ENCODE assay signal across 13 cellular contexts in genomic region chr2:108605947-108606346, GRCh38.
DNase-seq lines count a peak whose midpoint lies in the region; ATAC-seq and TF ChIP-seq lines count a peak whose summit lies in the region.
"Had no signal": no experiment of that assay in that cellular context is flagged by ENCODE, and none has a peak within 500 bp of the region (broad histone marks: within the 10 kb centered on the region; RNA-seq: fewer than 3 reads in every experiment).

No MANE protein-coding gene starts in this region.

- no peak for TF ChIP-seq EP300 in ovary (IDR thresholded peaks at IDR 0.05)

- H3K27me3 ChIP-seq in ovary = no peaks in the 10 kb centered on the region
- H3K27me3 ChIP-seq: hepatocyte had no signal

- TF ChIP-seq POLR2A in ovary (IDR thresholded peaks at IDR 0.05) = no peak

- no peak overlapping the region for H3K4me3 Mint-ChIP-seq in activated CD4-positive, alpha-beta T cell treated with anti-CD3 and anti-CD28 coated beads, Interleukin-2, amount 10 ng/mL, durations not matched to agents 24 days and 14 days
- no peak overlapping the region for H3K4me3 Mint-ChIP-seq in stimulated activated memory B cell treated with anti-CD40 and anti-IgM and Interleukin-4, amounts not matched to agents 10 μg/mL and 1 μg/mL and 100 μg/mL, for 72 hours

- H3K27ac ChIP-seq in ovary = no peak overlapping the region
- H3K27ac ChIP-seq: A549, hepatocyte had no signal

- no peak for TF ChIP-seq CTCF in ovary (IDR thresholded peaks at IDR 0.05)

- intact Hi-C loops in activated CD4-positive, alpha-beta T cell treated with anti-CD3 and anti-CD28 coated beads, Interleukin-2, amount 10 ng/mL, durations not matched to agents 24 days and 14 days (cut with micrococcal nuclease) = no loop called here
- intact Hi-C loops in left ventricle myocardium superior (cut with micrococcal nuclease) (no loop called here), ovary (cut with DNase I) (no loop called here)

- no peak for DNase-seq in activated CD4-positive, alpha-beta T cell treated with anti-CD3 and anti-CD28 coated beads, Interleukin-2, amount 10 ng/mL, durations not matched to agents 24 days and 14 days
- no peak for DNase-seq in activated CD4-positive, alpha-beta T cell treated with anti-CD3 and anti-CD28 coated beads for 4 hours
- no peak for DNase-seq in left ventricle myocardium superior
- no peak for DNase-seq in ovary
- DNase-seq in OCI-M1 (lab: John Stamatoyannopoulos, UW) = no peak
- DNase-seq: effector memory CD4-positive, alpha-beta T cell; NCI-H1105 treated with DMSO at 0.1 percent for 48 hours; stimulated activated naive CD4-positive, alpha-beta T cell had no signal

- H3K27ac Mint-ChIP-seq in activated CD4-positive, alpha-beta T cell treated with anti-CD3 and anti-CD28 coated beads, Interleukin-2, amount 10 ng/mL, durations not matched to agents 24 days and 14 days = peak overlapping the region; percentile 21
- H3K27ac Mint-ChIP-seq in stimulated activated memory B cell treated with anti-CD40 and anti-IgM and Interleukin-4, amounts not matched to agents 10 μg/mL and 1 μg/mL and 100 μg/mL, for 72 hours = no peak overlapping the region

- H3K36me3 Mint-ChIP-seq in activated CD4-positive, alpha-beta T cell treated with anti-CD3 and anti-CD28 coated beads, Interleukin-2, amount 10 ng/mL, durations not matched to agents 24 days and 14 days (ENCODE audit: low read depth) = peaks cover 7% of the 10 kb centered on the region
- H3K36me3 Mint-ChIP-seq in stimulated activated memory B cell treated with anti-CD40 and anti-IgM and Interleukin-4, amounts not matched to agents 10 μg/mL and 1 μg/mL and 100 μg/mL, for 72 hours = peaks cover 19% of the 10 kb centered on the region

- H3K4me3 ChIP-seq in ovary = no peak overlapping the region
- H3K4me3 ChIP-seq: A549, hepatocyte had no signal

- peaks cover 3% of the 10 kb centered on the region for H3K4me1 ChIP-seq in ovary (ENCODE audit: insufficient read depth)
- H3K4me1 ChIP-seq: A549 had no signal

- no peaks in the 10 kb centered on the region for H3K27me3 Mint-ChIP-seq in activated CD4-positive, alpha-beta T cell treated with anti-CD3 and anti-CD28 coated beads, Interleukin-2, amount 10 ng/mL, durations not matched to agents 24 days and 14 days
- no peaks in the 10 kb centered on the region for H3K27me3 Mint-ChIP-seq in stimulated activated memory B cell treated with anti-CD40 and anti-IgM and Interleukin-4, amounts not matched to agents 10 μg/mL and 1 μg/mL and 100 μg/mL, for 72 hours

- 95 to 99% (median 95%) methylated on average over 3 of the region's 3 CpGs for WGBS in ovary, 3 donors

- ATAC-seq in GM21526 (IDR thresholded peaks at IDR 0.05; ENCODE audit: low FRiP score, unreplicated experiment) = peak; percentile 50
- peak; percentile 57 for ATAC-seq in HG03139 (IDR thresholded peaks at IDR 0.05; ENCODE audit: unreplicated experiment)
- peak; percentile 33 for ATAC-seq in left ventricle myocardium superior
- ATAC-seq in stimulated activated memory B cell treated with anti-CD40 and anti-IgM and Interleukin-4, amounts not matched to agents 10 μg/mL and 1 μg/mL and 100 μg/mL, for 72 hours = no peak
- ATAC-seq: A549 had no signal

- no peaks in the 10 kb centered on the region for H3K9me3 Mint-ChIP-seq in activated CD4-positive, alpha-beta T cell treated with anti-CD3 and anti-CD28 coated beads, Interleukin-2, amount 10 ng/mL, durations not matched to agents 24 days and 14 days
- no peaks in the 10 kb centered on the region for H3K9me3 Mint-ChIP-seq in stimulated activated memory B cell treated with anti-CD40 and anti-IgM and Interleukin-4, amounts not matched to agents 10 μg/mL and 1 μg/mL and 100 μg/mL, for 72 hours

- peaks cover 49% of the 10 kb centered on the region for H3K4me1 Mint-ChIP-seq in activated CD4-positive, alpha-beta T cell treated with anti-CD3 and anti-CD28 coated beads, Interleukin-2, amount 10 ng/mL, durations not matched to agents 24 days and 14 days
- peaks cover 47% of the 10 kb centered on the region for H3K4me1 Mint-ChIP-seq in stimulated activated memory B cell treated with anti-CD40 and anti-IgM and Interleukin-4, amounts not matched to agents 10 μg/mL and 1 μg/mL and 100 μg/mL, for 72 hours

- H3K9me3 ChIP-seq in ovary = no peaks in the 10 kb centered on the region
- H3K9me3 ChIP-seq: A549 had no signal

- no peaks in the 10 kb centered on the region for H3K36me3 ChIP-seq in ovary
